ENCODE assay signal across 1 cellular context in genomic region chr16:69820926-69821541, GRCh38.
TF ChIP-seq lines count a peak whose summit lies in the region.

No MANE protein-coding gene starts in this region.

TF ChIP-seq in GM23338, 12 proteins besides CTCF, POLR2A, EP300 and RAD21 (continued from another document):
- TF ChIP-seq REST (IDR thresholded peaks at IDR 0.05; ENCODE audit: unreplicated experiment): no peak
